ENCODE assay signal across 31 cellular contexts in the genomic region with DNA sequence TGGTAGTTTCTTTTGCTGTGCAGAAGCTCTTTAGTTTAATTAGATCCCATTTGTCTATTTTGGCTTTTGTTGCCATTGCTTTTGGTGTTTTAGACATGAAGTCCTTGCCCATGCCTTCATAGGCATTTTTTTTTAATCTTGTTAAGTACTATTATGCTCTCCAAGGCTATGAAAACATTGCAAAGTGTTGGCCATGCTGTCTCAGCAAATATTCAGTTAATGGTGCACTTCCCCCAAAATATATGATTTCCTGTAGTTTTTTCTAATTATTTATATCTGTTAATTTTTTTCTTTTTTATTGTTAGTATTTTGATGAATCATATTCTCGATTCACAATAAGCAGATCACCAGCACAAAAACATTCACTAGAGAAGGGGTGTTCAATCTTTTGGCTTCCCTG.
DNase-seq lines count a peak whose midpoint lies in the region; ATAC-seq, FAIRE-seq and TF ChIP-seq lines count a peak whose summit lies in the region.
"Had no signal": no experiment of that assay in that cellular context is flagged by ENCODE, and none has a peak within 500 bp of the region (broad histone marks: within the 10 kb centered on the region; RNA-seq: fewer than 3 reads in every experiment).

No MANE protein-coding gene starts in this region.

- H3K27me3 ChIP-seq in HepG2 (ENCODE audit: control insufficient read depth in 1 of 2, insufficient read depth in 2 of 2, low read length in 2 of 2) (no peaks in the 10 kb centered on the region), right lobe of liver (no peaks in the 10 kb centered on the region)
- H3K27me3 ChIP-seq: BE2C; BLaER1; BLaER1 treated with 17β-estradiol and CSF1 and Interleukin-3, amounts not matched to agents 10 nM and 100 nM had no signal

- H3K4me3 ChIP-seq in HepG2 (replicated peaks in 1 of 3; ENCODE audit: insufficient read depth in 1 of 3, low read depth in 2 of 3, low read length in 3 of 3), result no peak overlapping the region
- H3K4me3 ChIP-seq in right lobe of liver, result no peak overlapping the region
- H3K4me3 ChIP-seq in A549, result no peak overlapping the region
- H3K4me3 ChIP-seq: BLaER1; BLaER1 treated with 17β-estradiol and CSF1 and Interleukin-3, amounts not matched to agents 10 nM and 100 nM had no signal

- H3K27ac ChIP-seq in HepG2 (ENCODE audit: extremely low read length, insufficient read depth, low read length) (no peak overlapping the region), right lobe of liver (no peak overlapping the region), 22Rv1 (peak overlapping the region; percentile 60), A549 (no peak overlapping the region)
- H3K27ac ChIP-seq: BLaER1; BLaER1 treated with 17β-estradiol and CSF1 and Interleukin-3, amounts not matched to agents 10 nM and 100 nM; C4-2B had no signal

- H3K9ac ChIP-seq in HepG2 (ENCODE audit: insufficient read depth, low read depth, low read length), result no peak overlapping the region
- H3K9ac ChIP-seq: BLaER1; BLaER1 treated with 17β-estradiol and CSF1 and Interleukin-3, amounts not matched to agents 10 nM and 100 nM had no signal

- intact Hi-C loops in HepG2 (cut with micrococcal nuclease; ENCODE audit: unreplicated experiment), result no loop called here
- intact Hi-C loops in right lobe of liver (cut with DNase I), result no loop called here

- in situ Hi-C loops in HepG2 (cut with HindIII; ENCODE audit: extremely low pct_ligation_motif_present, low pct_unique_long_range_greater_than_20kb), result no loop called here

- H3K36me3 ChIP-seq in HepG2 (replicated peaks in 1 of 2; ENCODE audit: control insufficient read depth in 1 of 2, insufficient read depth in 2 of 2, low read length in 2 of 2) (no peaks in the 10 kb centered on the region), right lobe of liver (no peaks in the 10 kb centered on the region)
- H3K36me3 ChIP-seq: BE2C; BLaER1; BLaER1 treated with 17β-estradiol and CSF1 and Interleukin-3, amounts not matched to agents 10 nM and 100 nM had no signal

- TF ChIP-seq CTCF in HepG2 (CRISPR knock-in tag; IDR thresholded peaks at IDR 0.05) (no peak), right lobe of liver (IDR thresholded peaks at IDR 0.05) (no peak), 22Rv1 (IDR thresholded peaks at IDR 0.05) (no peak), A549 (IDR thresholded peaks at IDR 0.05) (no peak)

- TF ChIP-seq EP300 in HepG2 (IDR thresholded peaks at IDR 0.05; ENCODE audit: low read depth in 2 of 2, low read length in 2 of 2) (no peak), HepG2 (CRISPR knock-in tag; IDR thresholded peaks at IDR 0.05; ENCODE audit: borderline replicate concordance) (no peak), A549 (IDR thresholded peaks at IDR 0.05) (no peak)

- 0% methylated on average over 1 of the region's 1 CpG for WGBS in HepG2 (ENCODE audit: low lambda C conversion rate)
- 78% methylated on average over 1 of the region's 1 CpG for WGBS in right lobe of liver (ENCODE audit: insufficient coverage, low coverage, low lambda C conversion rate, missing lambda C conversion rate)
- WGBS in A549 (ENCODE audit: missing lambda C conversion rate), result 43% methylated on average over 1 of the region's 1 CpG

- H4K20me1 ChIP-seq in HepG2 (ENCODE audit: insufficient read depth, low read length), result no peaks in the 10 kb centered on the region
- H4K20me1 ChIP-seq: BLaER1; BLaER1 treated with 17β-estradiol and CSF1 and Interleukin-3, amounts not matched to agents 10 nM and 100 nM had no signal

- no TSS peak for BruUV-seq in HepG2 (replicated peaks; lab: Mats Ljungman, UMichigan)

- H3K4me2 ChIP-seq in HepG2 (ENCODE audit: low read depth, low read length), result no peak overlapping the region
- no peak overlapping the region for H3K4me2 ChIP-seq in A549
- H3K4me2 ChIP-seq: BLaER1; BLaER1 treated with 17β-estradiol and CSF1 and Interleukin-3, amounts not matched to agents 10 nM and 100 nM had no signal

- H2AFZ ChIP-seq in HepG2 (ENCODE audit: low read length), result no peak overlapping the region

- POLR2A ChIA-PET in HepG2 (lab: Yijun Ruan, JAX) (no interaction called here), A549 (lab: Yijun Ruan, JAX) (no interaction called here)

- FAIRE-seq in HepG2 (lab: Jason Lieb, UNC) (no peak), A549 (lab: Jason Lieb, UNC) (no peak)
- FAIRE-seq: A204.1, D721Med had no signal

- no peak for TF ChIP-seq POLR2A in HepG2 (IDR thresholded peaks at IDR 0.05; ENCODE audit: insufficient read depth in 1 of 2, low read depth in 2 of 2, low read length in 2 of 2)
- TF ChIP-seq POLR2A in right lobe of liver (IDR thresholded peaks at IDR 0.05), result no peak
- TF ChIP-seq POLR2A in A549 (IDR thresholded peaks at IDR 0.05; ENCODE audit: low read length), result no peak

- DNase-seq in HepG2 (ENCODE audit: low spot score) (no peak), right lobe of liver (no peak), A549 (ENCODE audit: low read depth in 1 of 2, low spot score in 1 of 2) (no peak), SW 1271 (lab: John Stamatoyannopoulos, UW) (no peak)
- DNase-seq: 8988T; ACHN; AML-193; BE2C; C1 segment of cervical spinal cord; Caco-2; Calu3; CD4-positive, alpha-beta memory T cell; CD4-positive, alpha-beta T cell; CD4-positive, CD25-positive, alpha-beta regulatory T cell; CD8-positive, alpha-beta memory T cell; CD8-positive, alpha-beta T cell; COR-L47; DMS 273 treated with DMSO at 0.1 percent for 48 hours; DMS153; DMS53; DMS79; DMS79 treated with DMSO at 0.1 percent for 48 hours; DND-41; EL had no signal

- TF ChIP-seq RAD21 in HepG2 (CRISPR knock-in tag; IDR thresholded peaks at IDR 0.05), result no peak
- TF ChIP-seq RAD21 in A549 (conservative IDR thresholded peaks at IDR 0.05 in 1 of 2, IDR thresholded peaks at IDR 0.05 in 1 of 2), result no peak

- peaks cover 8% of the 10 kb centered on the region for H3K4me1 ChIP-seq in HepG2 (ENCODE audit: insufficient read depth, low read length)
- H3K4me1 ChIP-seq in right lobe of liver, result peaks cover 0 to 12% (median 2%) of the 10 kb centered on the region in 4 donors
- 0 out of 3 replicates have a peak, but pooled peaks cover 4% of the 10 kb centered on the region for H3K4me1 ChIP-seq in A549
- H3K4me1 ChIP-seq: BE2C; BLaER1 treated with 17β-estradiol and CSF1 and Interleukin-3, amounts not matched to agents 10 nM and 100 nM had no signal

- H3K79me2 ChIP-seq in HepG2 (ENCODE audit: insufficient read depth, low read length), result no peaks in the 10 kb centered on the region

- H3K9me3 ChIP-seq in HepG2 (ENCODE audit: low read length), result no peaks in the 10 kb centered on the region
- no peaks in the 10 kb centered on the region for H3K9me3 ChIP-seq in right lobe of liver
- no peaks in the 10 kb centered on the region for H3K9me3 ChIP-seq in A549
- H3K9me3 ChIP-seq: BE2C; BLaER1; BLaER1 treated with 17β-estradiol and CSF1 and Interleukin-3, amounts not matched to agents 10 nM and 100 nM; Caco-2 had no signal

- ATAC-seq in HepG2 (no peak), right lobe of liver (no peak), A549 (no peak), HG03280 (IDR thresholded peaks at IDR 0.05; ENCODE audit: unreplicated experiment) (no peak)
- ATAC-seq: CD8-positive, alpha-beta T cell had no signal

- CTCF ChIA-PET in HepG2 (lab: Yijun Ruan, JAX; ENCODE audit: low intra/inter-chr PET ratio, low total read pairs), result no interaction called here
- CTCF ChIA-PET in A549 (lab: Yijun Ruan, JAX), result no interaction called here

TF ChIP-seq in HepG2, 621 proteins besides CTCF, POLR2A, EP300 and RAD21:
- TF ChIP-seq GABPB1 (CRISPR knock-in tag; IDR thresholded peaks at IDR 0.05) (no peak), MAFK (conservative IDR thresholded peaks at IDR 0.05 in 1 of 2, IDR thresholded peaks at IDR 0.05 in 1 of 2; ENCODE audit: low read length in 2 of 2) (peak; percentile 43 to 68; a peak in 3 of 4 replicates), MAFF (IDR thresholded peaks at IDR 0.05; ENCODE audit: low read depth, low read length) (peak; percentile 53; the same call in 1 of the 2 replicates)

TF ChIP-seq in A549, 52 proteins besides CTCF, POLR2A, EP300 and RAD21:
- no peak for TF ChIP-seq POLR2AphosphoS2 (conservative IDR thresholded peaks at IDR 0.05; ENCODE audit: low read length)
- no peak for TF ChIP-seq CEBPB (IDR thresholded peaks at IDR 0.05)
- TF ChIP-seq JUN (IDR thresholded peaks at IDR 0.05), result no peak
- peak; percentile 2 for TF ChIP-seq MAFK (IDR thresholded peaks at IDR 0.05; ENCODE audit: partially characterized antibody)
- TF ChIP-seq, protein P1, sequence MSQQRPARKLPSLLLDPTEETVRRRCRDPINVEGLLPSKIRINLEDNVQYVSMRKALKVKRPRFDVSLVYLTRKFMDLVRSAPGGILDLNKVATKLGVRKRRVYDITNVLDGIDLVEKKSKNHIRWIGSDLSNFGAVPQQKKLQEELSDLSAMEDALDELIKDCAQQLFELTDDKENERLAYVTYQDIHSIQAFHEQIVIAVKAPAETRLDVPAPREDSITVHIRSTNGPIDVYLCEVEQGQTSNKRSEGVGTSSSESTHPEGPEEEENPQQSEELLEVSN (IDR thresholded peaks at IDR 0.05; ENCODE audit: borderline replicate concordance, low read depth), result no peak
- TF ChIP-seq GATA3 (IDR thresholded peaks at IDR 0.05; ENCODE audit: borderline replicate concordance), result no peak
- TF ChIP-seq ZSCAN20 (CRISPR knock-in tag; IDR thresholded peaks at IDR 0.05), result no peak
- no peak for TF ChIP-seq MYC (IDR thresholded peaks at IDR 0.05; ENCODE audit: borderline replicate concordance, low read length)
- TF ChIP-seq SMC3 (IDR thresholded peaks at IDR 0.05), result no peak
